1 cellular context compared by ENCODE assay signal in genomic region chr14:105328678-105329390, GRCh38.
TF ChIP-seq lines count a peak whose summit lies in the region.

No MANE protein-coding gene starts in this region.

TF ChIP-seq in GM23338, 12 proteins besides CTCF, POLR2A, EP300 and RAD21 (continued from another document):
- TF ChIP-seq ZNF462 (CRISPR knock-in tag; IDR thresholded peaks at IDR 0.05) (no peak), EZH2 (IDR thresholded peaks at IDR 0.05; ENCODE audit: low read depth, unreplicated experiment) (no peak), ZNF114 (CRISPR knock-in tag; IDR thresholded peaks at IDR 0.05) (no peak), NANOG (IDR thresholded peaks at IDR 0.05; ENCODE audit: borderline replicate concordance) (no peak), CREB1 (CRISPR knock-in tag; IDR thresholded peaks at IDR 0.05; ENCODE audit: low read depth) (no peak), JUNB (IDR thresholded peaks at IDR 0.05; ENCODE audit: unreplicated experiment) (no peak), ZNF331 (CRISPR knock-in tag; IDR thresholded peaks at IDR 0.05; ENCODE audit: low read depth) (no peak), EZH2phosphoT487 (IDR thresholded peaks at IDR 0.05; ENCODE audit: unreplicated experiment) (no peak)
